1 cellular context compared by ENCODE assay signal in the genomic region with DNA sequence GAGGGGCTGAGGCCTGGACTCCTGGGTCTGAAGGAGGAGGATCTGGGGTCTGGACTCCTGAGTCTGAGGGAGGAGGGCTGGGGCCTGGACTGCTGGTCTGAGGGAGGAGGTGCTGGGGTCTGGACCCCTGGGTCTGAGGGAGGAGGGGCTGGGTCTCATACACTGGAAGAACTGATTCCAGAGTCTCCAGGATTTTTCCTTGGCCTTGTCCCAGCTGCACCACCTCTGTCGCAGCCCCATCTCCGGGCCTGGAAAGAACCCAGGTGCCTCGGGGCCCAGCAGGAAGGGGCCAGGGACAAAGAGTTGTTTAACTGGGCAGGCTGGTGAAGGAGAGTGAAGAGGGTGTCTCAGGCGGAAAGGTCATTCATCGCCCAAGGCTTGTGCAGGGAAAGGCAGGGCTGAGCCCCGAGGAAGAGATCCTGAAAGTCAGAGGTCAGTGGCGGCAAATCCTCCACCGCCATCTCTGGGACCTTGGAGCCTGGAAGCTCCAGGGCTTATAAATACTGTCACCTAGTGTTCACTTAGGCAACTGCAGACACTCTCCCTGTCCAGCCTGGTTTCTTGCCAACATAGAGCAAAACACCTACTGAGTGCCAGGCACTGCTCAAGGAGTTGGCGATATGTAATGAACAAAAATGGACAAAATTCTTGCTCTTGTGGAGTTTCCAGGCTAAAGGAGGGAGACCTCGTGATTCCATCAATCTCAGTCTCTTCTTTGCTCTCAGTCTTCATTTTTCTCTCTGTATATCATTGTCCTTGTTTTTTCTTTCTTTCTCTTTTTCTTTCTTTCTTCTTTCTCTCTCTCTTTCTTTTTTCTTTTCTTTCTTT.
TF ChIP-seq lines count a peak whose summit lies in the region.

No MANE protein-coding gene starts in this region.

TF ChIP-seq in endothelial cell of umbilical vein, 7 proteins besides CTCF, POLR2A, EP300 and RAD21:
- no peak for TF ChIP-seq POLR2AphosphoS5 (IDR thresholded peaks at IDR 0.05; ENCODE audit: insufficient read depth, low read depth, low read length)
- no peak for TF ChIP-seq JUN (IDR thresholded peaks at IDR 0.05; ENCODE audit: borderline replicate concordance, insufficient read depth, insufficient read length, low read depth)
- TF ChIP-seq, protein P1, sequence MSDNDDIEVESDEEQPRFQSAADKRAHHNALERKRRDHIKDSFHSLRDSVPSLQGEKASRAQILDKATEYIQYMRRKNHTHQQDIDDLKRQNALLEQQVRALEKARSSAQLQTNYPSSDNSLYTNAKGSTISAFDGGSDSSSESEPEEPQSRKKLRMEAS (IDR thresholded peaks at IDR 0.05; ENCODE audit: insufficient read depth, insufficient read length) = no peak
- no peak for TF ChIP-seq FOS (IDR thresholded peaks at IDR 0.05; ENCODE audit: borderline replicate concordance, insufficient read depth, low read length)
- TF ChIP-seq EZH2 (IDR thresholded peaks at IDR 0.05; ENCODE audit: borderline replicate concordance, low read depth, low read length, severe bottlenecking) = no peak
- TF ChIP-seq MYC (IDR thresholded peaks at IDR 0.05; ENCODE audit: low read depth, low read length) = no peak
- TF ChIP-seq GATA2 (IDR thresholded peaks at IDR 0.05; ENCODE audit: insufficient read depth, insufficient read length, low read depth, low read length) = no peak
